In genomic region chr20:51450221-51450712, GRCh38 we compare ENCODE assay signal across 21 cellular contexts.
DNase-seq lines count a peak whose midpoint lies in the region; ATAC-seq and TF ChIP-seq lines count a peak whose summit lies in the region.
"Had no signal": no experiment of that assay in that cellular context is flagged by ENCODE, and none has a peak within 500 bp of the region (broad histone marks: within the 10 kb centered on the region; RNA-seq: fewer than 3 reads in every experiment).

No MANE protein-coding gene starts in this region.

- H3K9me3 Mint-ChIP-seq in WTC11 (peaks cover 9% of the 10 kb centered on the region), immature natural killer cell (no peaks in the 10 kb centered on the region), Calu3 (ENCODE audit: low read depth, unreplicated experiment) (no peaks in the 10 kb centered on the region)
- H3K9me3 Mint-ChIP-seq: activated naive CD4-positive, alpha-beta T cell treated with anti-CD3 and anti-CD28 coated beads, Interleukin-2, amount 50 U/mL, for 24 hours; IgD-negative memory B cell had no signal

- H3K4me3 Mint-ChIP-seq in WTC11 (no peak overlapping the region), immature natural killer cell (no peak overlapping the region), Calu3 (ENCODE audit: low read depth, unreplicated experiment) (no peak overlapping the region)
- H3K4me3 Mint-ChIP-seq: activated CD4-positive, alpha-beta T cell treated with anti-CD3 and anti-CD28 coated beads, Interleukin-2, amount 10 ng/mL, durations not matched to agents 24 days and 14 days; activated naive CD4-positive, alpha-beta T cell treated with anti-CD3 and anti-CD28 coated beads, Interleukin-2, amount 50 U/mL, for 24 hours; CD4-positive, CD25-positive, alpha-beta regulatory T cell; IgD-negative memory B cell; mesothelial cell of epicardium had no signal

- H3K36me3 Mint-ChIP-seq in WTC11 (peaks cover 6% of the 10 kb centered on the region; the same call in 1 of the 2 replicates), immature natural killer cell (peaks cover 39 to 66% (median 46%) of the 10 kb centered on the region in 3 donors), Calu3 (ENCODE audit: insufficient read depth, unreplicated experiment) (peaks cover 9% of the 10 kb centered on the region)

- no TSS peak for BruUV-seq in Calu3 (replicated peaks; lab: Mats Ljungman, UMichigan)

- ATAC-seq in left ventricle myocardium superior (no peak), WTC11 (no peak), HG02973 (IDR thresholded peaks at IDR 0.05; ENCODE audit: unreplicated experiment) (no peak)
- ATAC-seq: Right ventricle myocardium inferior had no signal

- intact Hi-C loops in left ventricle myocardium superior (cut with micrococcal nuclease) = no loop called here
- intact Hi-C loops in Calu3 (cut with micrococcal nuclease; ENCODE audit: unreplicated experiment) = no loop called here

- H3K4me1 Mint-ChIP-seq in WTC11 (peaks cover 7% of the 10 kb centered on the region; the same call in 1 of the 2 replicates), immature natural killer cell (peaks cover 56 to 85% of the 10 kb centered on the region in 2 donors), Calu3 (ENCODE audit: low read depth, unreplicated experiment) (peaks cover 26% of the 10 kb centered on the region)

- H3K27me3 Mint-ChIP-seq in WTC11 (ENCODE audit: low read depth) (no peaks in the 10 kb centered on the region), immature natural killer cell (ENCODE audit: low read depth in 3 of 3) (peaks cover 0 to 25% (median 15%) of the 10 kb centered on the region in 3 donors), Calu3 (ENCODE audit: unreplicated experiment) (no peaks in the 10 kb centered on the region)
- H3K27me3 Mint-ChIP-seq: activated CD4-positive, alpha-beta T cell treated with anti-CD3 and anti-CD28 coated beads, Interleukin-2, amount 10 ng/mL, durations not matched to agents 24 days and 14 days; activated naive CD4-positive, alpha-beta T cell treated with anti-CD3 and anti-CD28 coated beads, Interleukin-2, amount 50 U/mL, for 24 hours; CD4-positive, CD25-positive, alpha-beta regulatory T cell; IgD-negative memory B cell had no signal

- no peak overlapping the region for H3K4me3 ChIP-seq in right atrium auricular region
- no peak overlapping the region for H3K4me3 ChIP-seq in tibial nerve
- H3K4me3 ChIP-seq: colonic mucosa, HAP-1 had no signal

- no peaks in the 10 kb centered on the region for H3K9me3 ChIP-seq in right atrium auricular region
- no peaks in the 10 kb centered on the region for H3K9me3 ChIP-seq in tibial nerve
- H3K9me3 ChIP-seq: colonic mucosa, HAP-1 had no signal

- H3K27ac ChIP-seq in right atrium auricular region (peak overlapping the region; percentile 54 to 71), tibial nerve (peak overlapping the region in 3 of 4 donors; percentile 42 to 78 (median 68))
- H3K27ac ChIP-seq: colonic mucosa had no signal

- peaks cover 7 to 50% of the 10 kb centered on the region in 2 donors for H3K4me1 ChIP-seq in right atrium auricular region
- peaks cover 0 to 54% (median 17%) of the 10 kb centered on the region in 4 donors for H3K4me1 ChIP-seq in tibial nerve
- H3K4me1 ChIP-seq: colonic mucosa had no signal

- H3K27me3 ChIP-seq in right atrium auricular region (no peaks in the 10 kb centered on the region), tibial nerve (no peaks in the 10 kb centered on the region)
- H3K27me3 ChIP-seq: colonic mucosa had no signal

- H3K27ac Mint-ChIP-seq in WTC11 = no peak overlapping the region
- peak overlapping the region; percentile 2 to 84 (median 50) for H3K27ac Mint-ChIP-seq in immature natural killer cell
- H3K27ac Mint-ChIP-seq in Calu3 (ENCODE audit: unreplicated experiment) = no peak overlapping the region
- H3K27ac Mint-ChIP-seq: activated CD4-positive, alpha-beta T cell treated with anti-CD3 and anti-CD28 coated beads, Interleukin-2, amount 10 ng/mL, durations not matched to agents 24 days and 14 days; activated naive CD4-positive, alpha-beta T cell treated with anti-CD3 and anti-CD28 coated beads, Interleukin-2, amount 50 U/mL, for 24 hours had no signal

- no peak for TF ChIP-seq POLR2A in tibial nerve (IDR thresholded peaks at IDR 0.05)

- DNase-seq in right atrium auricular region (ENCODE audit: low spot score) (no peak), left ventricle myocardium superior (no peak), WTC11 (ENCODE audit: low spot score) (no peak), immature natural killer cell (no peak), tibial nerve (ENCODE audit: low spot score in 2 of 2) (no peak), Calu3 (no peak), globus pallidus (ENCODE audit: low spot score) (no peak)
- DNase-seq: activated CD4-positive, alpha-beta T cell treated with anti-CD3 and anti-CD28 coated beads, Interleukin-2, amount 10 ng/mL, durations not matched to agents 24 days and 14 days; CD4-positive, CD25-positive, alpha-beta regulatory T cell; colonic mucosa; DMS53; NCI-H1092 treated with DMSO at 0.1 percent for 48 hours; NCI-H2081; NCI-H510A; SW 1271 had no signal

- TF ChIP-seq EP300 in tibial nerve (IDR thresholded peaks at IDR 0.05) = no peak

- no peak for TF ChIP-seq CTCF in right atrium auricular region (IDR thresholded peaks at IDR 0.05)
- no peak for TF ChIP-seq CTCF in WTC11 (IDR thresholded peaks at IDR 0.05)
- no peak for TF ChIP-seq CTCF in tibial nerve (IDR thresholded peaks at IDR 0.05)
- no peak for TF ChIP-seq CTCF in Calu3 (IDR thresholded peaks at IDR 0.05; ENCODE audit: unreplicated experiment)

- WGBS in tibial nerve, 2 donors = 68 to 79% methylated on average over 5 of the region's 5 CpGs

- CTCF ChIA-PET in WTC11 (lab: Charles Lee) (interaction anchor here (3.1 kb wide), 1 partner anchor 64 kb away, joined by 17 read pairs; no protein-coding TSS in a partner anchor), Calu3 (lab: Charles Lee) (no interaction called here)

- H3K36me3 ChIP-seq in right atrium auricular region (peaks cover 15% of the 10 kb centered on the region), tibial nerve (peaks cover 0 to 17% (median 0%) of the 10 kb centered on the region in 3 donors)
- H3K36me3 ChIP-seq: colonic mucosa, HAP-1 had no signal

- POLR2A ChIA-PET in WTC11 (lab: Charles Lee) = no interaction called here

TF ChIP-seq in WTC11, 78 proteins besides CTCF, POLR2A, EP300 and RAD21:
- TF ChIP-seq ZNF281 (CRISPR knock-in tag; IDR thresholded peaks at IDR 0.05) = no peak
- 0 out of 2 replicates have a peak, but pooled peaks have one; percentile 14 for TF ChIP-seq ZNF121 (CRISPR knock-in tag; IDR thresholded peaks at IDR 0.05)

Comparison
In these comparisons a context has a peak if more than half of its experiments do, and no peak if none do; other contexts are left out.
1. H3K27ac Mint-ChIP-seq: peak in immature natural killer cell (6 of 6); none in WTC11 (single experiment) and Calu3 (single experiment).